Comparison of ENCODE assay signal across 8 cellular contexts in the genomic region with DNA sequence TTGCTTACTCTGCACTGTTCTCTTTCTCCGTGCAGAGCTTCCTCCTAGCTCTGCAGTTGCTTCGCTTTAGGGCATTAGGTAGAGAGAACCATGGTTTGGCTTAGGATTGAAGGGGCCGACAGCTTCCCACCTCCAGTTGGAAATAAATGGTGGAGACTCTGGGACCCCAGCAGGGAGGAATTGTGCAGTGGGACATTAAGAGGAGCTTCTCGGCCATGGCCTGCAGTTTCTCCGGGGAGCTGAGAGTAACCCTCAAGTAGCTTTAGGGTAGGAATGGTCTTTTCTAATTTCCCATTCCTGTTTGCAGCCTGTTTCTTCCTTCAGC. TPM values are rescaled to one million over a fixed set of nuclear protein-coding genes. Genes with fewer than 3 reads are reported as not detected.
DNase-seq lines count a peak whose midpoint lies in the region; ATAC-seq and TF ChIP-seq lines count a peak whose summit lies in the region.

No MANE protein-coding gene starts in this region.

- CTCF ChIA-PET in activated CD4-positive, alpha-beta T cell treated with anti-CD3 and anti-CD28 coated beads, Interleukin-2, amount 10 ng/mL, durations not matched to agents 7 days and 5 days (lab: Charles Lee), result interaction anchor here (0.6 to 3.8 kb wide), 15 partner anchors 8 to 275 kb away, joined by 3 to 36 read pairs (median 5); a partner anchor contains a TSS

- 8 to 9% methylated on average over 5 of the region's 5 CpGs for WGBS in lower leg skin, 2 donors
- WGBS in thyroid gland, 2 donors, result 18 to 22% methylated on average over 5 of the region's 5 CpGs

- H3K27me3 ChIP-seq in thyroid gland, result no peaks in the 10 kb centered on the region

- H3K27ac ChIP-seq in thyroid gland, result peak overlapping the region in 1 of 3 donors; percentile 33

- no peak for ATAC-seq in GM21367 (IDR thresholded peaks at IDR 0.05; ENCODE audit: unreplicated experiment)

- peaks cover 25% of the 10 kb centered on the region for H3K36me3 Mint-ChIP-seq in activated CD4-positive, alpha-beta T cell treated with anti-CD3 and anti-CD28 coated beads, Interleukin-2, amount 10 ng/mL, durations not matched to agents 7 days and 5 days (ENCODE audit: low read depth)

- H3K27me3 Mint-ChIP-seq in activated CD4-positive, alpha-beta T cell treated with anti-CD3 and anti-CD28 coated beads, Interleukin-2, amount 10 ng/mL, durations not matched to agents 7 days and 5 days, result no peaks in the 10 kb centered on the region

- DNase-seq in activated CD4-positive, alpha-beta T cell treated with anti-CD3 and anti-CD28 coated beads, Interleukin-2, amount 10 ng/mL, durations not matched to agents 7 days and 5 days, result no peak
- no peak for DNase-seq in activated CD4-positive, alpha-beta T cell treated with anti-CD3 and anti-CD28 coated beads, Interleukin-2, amount 50 U/mL, for 48 hours
- DNase-seq in astrocyte of the spinal cord (ENCODE audit: low read depth, low spot score) (no peak), lower leg skin (ENCODE audit: low spot score in 2 of 2) (no peak), thyroid gland (no peak), globus pallidus (ENCODE audit: low spot score) (no peak), SIG-M5 (lab: John Stamatoyannopoulos, UW) (no peak)

- H3K4me3 ChIP-seq in astrocyte of the spinal cord (ENCODE audit: low read depth, low read length) (peak overlapping the region; percentile 89), lower leg skin (ENCODE audit: low read depth, poor library complexity, severe bottlenecking) (peak overlapping the region; percentile 71), thyroid gland (replicated peaks in 1 of 3) (peak overlapping the region in 2 of 3 donors; percentile 55 to 92)

- TF ChIP-seq POLR2A in lower leg skin (IDR thresholded peaks at IDR 0.05), result no peak
- no peak for TF ChIP-seq POLR2A in thyroid gland (IDR thresholded peaks at IDR 0.05)

- in situ Hi-C loops in astrocyte of the spinal cord (cut with HindIII; ENCODE audit: low sequenced_read_pairs), result loop anchor here (10.0 kb wide), 1 partner anchor 70 kb away; no protein-coding TSS in a partner anchor

- POLR2A ChIA-PET in activated CD4-positive, alpha-beta T cell treated with anti-CD3 and anti-CD28 coated beads, Interleukin-2, amount 10 ng/mL, durations not matched to agents 7 days and 5 days (lab: Charles Lee), result no interaction called here

- H3K4me3 Mint-ChIP-seq in activated CD4-positive, alpha-beta T cell treated with anti-CD3 and anti-CD28 coated beads, Interleukin-2, amount 10 ng/mL, durations not matched to agents 7 days and 5 days, result no peak overlapping the region

- H3K36me3 ChIP-seq in thyroid gland, result peaks cover 0 to 4% of the 10 kb centered on the region in 2 donors

- peaks cover 35% of the 10 kb centered on the region for H3K4me1 Mint-ChIP-seq in activated CD4-positive, alpha-beta T cell treated with anti-CD3 and anti-CD28 coated beads, Interleukin-2, amount 10 ng/mL, durations not matched to agents 7 days and 5 days

- intact Hi-C loops in lower leg skin (cut with DNase I; ENCODE audit: low total_unique reads), result no loop called here
- intact Hi-C loops in thyroid gland (cut with DNase I), result loop anchor here (5.0 to 10.0 kb wide), 2 partner anchors 77 to 350 kb away; a partner anchor contains a TSS

- no peaks in the 10 kb centered on the region for H3K9me3 ChIP-seq in thyroid gland

- H3K9me3 Mint-ChIP-seq in activated CD4-positive, alpha-beta T cell treated with anti-CD3 and anti-CD28 coated beads, Interleukin-2, amount 10 ng/mL, durations not matched to agents 7 days and 5 days, result no peaks in the 10 kb centered on the region

- TF ChIP-seq CTCF in astrocyte of the spinal cord (IDR thresholded peaks at IDR 0.05; ENCODE audit: low read depth, low read length) (no peak), lower leg skin (IDR thresholded peaks at IDR 0.05) (no peak), thyroid gland (IDR thresholded peaks at IDR 0.05) (no peak)

- peaks cover 34 to 35% of the 10 kb centered on the region in 2 donors for H3K4me1 ChIP-seq in thyroid gland

- H3K27ac Mint-ChIP-seq in activated CD4-positive, alpha-beta T cell treated with anti-CD3 and anti-CD28 coated beads, Interleukin-2, amount 10 ng/mL, durations not matched to agents 7 days and 5 days, result peak overlapping the region; percentile 87

RNA-seq across cellular contexts. Expression of a gene that starts 1.2 kb away (rescaled TPM):
- total RNA-seq in activated CD4-positive, alpha-beta T cell treated with anti-CD3 and anti-CD28 coated beads, Interleukin-2, amount 10 ng/mL, durations not matched to agents 7 days and 5 days, result 10 to 100 TPM; 13.4 to 14.2 TPM
- total RNA-seq in lower leg skin, result 10 to 100 TPM; 15.8 to 19.8 (median 18.0) TPM
- 1 to 10 TPM; 2.3 to 5.4 (median 4.4) TPM for total RNA-seq in thyroid gland

RNA-seq across cellular contexts. Expression of a gene that starts 2.4 kb away (rescaled TPM):
- 10 to 100 TPM; 76.1 to 84.5 TPM for total RNA-seq in activated CD4-positive, alpha-beta T cell treated with anti-CD3 and anti-CD28 coated beads, Interleukin-2, amount 10 ng/mL, durations not matched to agents 7 days and 5 days
- 100 to 1,000 TPM in 2 of 4 donors, 10 to 100 TPM in 2; 77.7 to 131 (median 106) TPM for total RNA-seq in lower leg skin
- 100 to 1,000 TPM in 3 of 4 donors, 10 to 100 TPM in 1; 94.1 to 111 (median 103) TPM for total RNA-seq in thyroid gland

RNA-seq across cellular contexts. Expression of a gene that starts 53.6 kb away (rescaled TPM):
- total RNA-seq in activated CD4-positive, alpha-beta T cell treated with anti-CD3 and anti-CD28 coated beads, Interleukin-2, amount 10 ng/mL, durations not matched to agents 7 days and 5 days, result under 1 TPM in 1 of 2 experiments, not detected in 1; 0.17 TPM
- total RNA-seq in lower leg skin (10 to 100 TPM in 3 of 4 donors, 1 to 10 TPM in 1; 7.6 to 17.3 (median 11.5) TPM), thyroid gland (1 to 10 TPM; 1.1 to 2.9 (median 1.8) TPM)
